Comparison of ENCODE assay signal across 8 cellular contexts in the genomic region with DNA sequence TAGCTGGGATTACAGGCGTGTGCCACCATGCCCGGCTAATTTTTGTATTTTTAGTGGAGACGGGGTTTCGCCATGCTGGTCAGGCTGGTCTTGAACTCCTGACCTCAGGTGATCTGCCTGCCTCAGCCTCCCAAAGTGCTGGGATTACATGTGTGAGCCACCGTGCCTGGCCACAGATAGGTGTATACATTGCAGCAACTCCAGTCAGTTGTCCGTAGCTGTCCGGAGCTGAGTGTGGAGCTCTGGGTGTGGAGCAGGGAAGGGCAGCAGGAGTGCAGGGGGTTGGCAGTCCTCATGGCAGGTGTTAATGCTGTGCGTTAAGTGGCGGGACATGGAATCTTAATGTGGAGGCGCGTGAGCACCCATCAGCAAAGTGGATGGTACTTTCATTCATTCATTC. TPM values are rescaled to one million over a fixed set of nuclear protein-coding genes. Genes with fewer than 3 reads are reported as not detected.
"Had no signal": no experiment of that assay in that cellular context is flagged by ENCODE, and none has a peak within 500 bp of the region (broad histone marks: within the 10 kb centered on the region; RNA-seq: fewer than 3 reads in every experiment).

No MANE protein-coding gene starts in this region.

RNA-seq across cellular contexts. Expression of a gene that starts 8.9 kb away (rescaled TPM):
- total RNA-seq: subcutaneous adipose tissue, suprapubic skin, thoracic aorta, upper lobe of left lung, ureter, vagina had no signal
- polyA plus RNA-seq: urinary bladder had no signal

RNA-seq across cellular contexts. Expression of a gene that starts 17.4 kb away (rescaled TPM):
- total RNA-seq: subcutaneous adipose tissue, suprapubic skin, ureter, vagina had no signal

RNA-seq across cellular contexts. Expression of a gene that starts 42.4 kb away (rescaled TPM):
- total RNA-seq: thoracic aorta, transverse colon, vagina had no signal
